18 cellular contexts compared by ENCODE assay signal in the genomic region with DNA sequence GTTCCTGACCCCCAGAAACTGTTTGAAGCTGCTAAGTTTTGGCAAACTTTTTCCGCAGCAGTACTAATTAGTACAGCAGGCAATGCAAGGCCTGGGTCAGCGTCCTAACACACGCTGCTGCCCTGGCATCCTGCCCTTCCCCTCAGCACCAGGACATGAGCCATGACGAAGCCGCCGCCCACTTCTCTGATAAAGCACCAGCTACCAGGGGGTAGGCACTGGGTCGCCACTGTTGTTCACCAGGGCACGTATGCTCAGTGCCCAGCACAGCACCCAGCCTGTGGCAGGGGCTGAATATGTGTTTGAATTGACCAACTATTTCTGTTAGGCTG. TPM values are rescaled to one million over a fixed set of nuclear protein-coding genes. Genes with fewer than 3 reads are reported as not detected.
DNase-seq lines count a peak whose midpoint lies in the region; ATAC-seq and TF ChIP-seq lines count a peak whose summit lies in the region.
"Had no signal": no experiment of that assay in that cellular context is flagged by ENCODE, and none has a peak within 500 bp of the region (broad histone marks: within the 10 kb centered on the region; RNA-seq: fewer than 3 reads in every experiment).

No MANE protein-coding gene starts in this region.

- H3K36me3 Mint-ChIP-seq in HFFc6 (ENCODE audit: low read depth): no peaks in the 10 kb centered on the region
- H3K36me3 Mint-ChIP-seq: activated CD8-positive, alpha-beta memory T cell treated with anti-CD3 and anti-CD28 coated beads, Interleukin-2, amount 10 ng/mL, durations not matched to agents 7 days and 5 days; activated naive CD4-positive, alpha-beta T cell treated with anti-CD3 and anti-CD28 coated beads, Interleukin-2, amount 10 ng/mL, durations not matched to agents 7 days and 5 days had no signal

- TF ChIP-seq CTCF in heart right ventricle (IDR thresholded peaks at IDR 0.05) (no peak), ovary (IDR thresholded peaks at IDR 0.05) (no peak), HFFc6 (IDR thresholded peaks at IDR 0.05) (no peak)

- intact Hi-C loops in Right ventricle myocardium inferior (cut with DNase I): no loop called here
- intact Hi-C loops in cardiac septum (cut with DNase I): no loop called here
- intact Hi-C loops in heart right ventricle (cut with DNase I): loop anchor here in 1 of 10 donors (10.0 kb wide), 1 partner anchor 231 kb away; no protein-coding TSS in a partner anchor
- intact Hi-C loops in ovary (cut with DNase I): loop anchor here in 2 of 4 donors (2.0 to 5.0 kb wide), 2 partner anchors 51 to 58 kb away; a partner anchor contains a TSS

- no peaks in the 10 kb centered on the region for H3K9me3 Mint-ChIP-seq in HFFc6
- H3K9me3 Mint-ChIP-seq: activated naive CD4-positive, alpha-beta T cell treated with anti-CD3 and anti-CD28 coated beads, Interleukin-2, amount 10 ng/mL, durations not matched to agents 7 days and 5 days had no signal

- no peak overlapping the region for H3K4me3 Mint-ChIP-seq in HFFc6
- H3K4me3 Mint-ChIP-seq: activated CD8-positive, alpha-beta memory T cell treated with anti-CD3 and anti-CD28 coated beads, Interleukin-2, amount 10 ng/mL, durations not matched to agents 7 days and 5 days; activated naive CD4-positive, alpha-beta T cell treated with anti-CD3 and anti-CD28 coated beads, Interleukin-2, amount 10 ng/mL, durations not matched to agents 7 days and 5 days had no signal

- H3K9me3 ChIP-seq in heart right ventricle (no peaks in the 10 kb centered on the region), ovary (no peaks in the 10 kb centered on the region)
- H3K9me3 ChIP-seq: A549, gastrocnemius medialis had no signal

- TF ChIP-seq POLR2A in ovary (IDR thresholded peaks at IDR 0.05): no peak

- H3K4me1 ChIP-seq in heart right ventricle (peaks cover 0 to 50% (median 5%) of the 10 kb centered on the region in 9 donors), ovary (ENCODE audit: insufficient read depth) (peaks cover 28% of the 10 kb centered on the region)

- H3K36me3 ChIP-seq in heart right ventricle (peaks cover 0 to 70% (median 0%) of the 10 kb centered on the region in 9 donors), ovary (no peaks in the 10 kb centered on the region)
- H3K36me3 ChIP-seq: gastrocnemius medialis, WERI-Rb-1 had no signal

- ATAC-seq in Right ventricle myocardium inferior (peak; percentile 65), heart right ventricle (peak in 7 of 8 donors; percentile 39 to 74 (median 65)), GM18498 (IDR thresholded peaks at IDR 0.05; ENCODE audit: unreplicated experiment) (no peak), GM19324 (IDR thresholded peaks at IDR 0.05; ENCODE audit: low FRiP score, unreplicated experiment) (no peak)
- ATAC-seq: A549; activated CD8-positive, alpha-beta memory T cell treated with anti-CD3 and anti-CD28 coated beads, Interleukin-2, amount 10 ng/mL, durations not matched to agents 7 days and 5 days; K562 had no signal

- no peak overlapping the region for H3K4me3 ChIP-seq in heart right ventricle
- no peak overlapping the region for H3K4me3 ChIP-seq in ovary
- H3K4me3 ChIP-seq: A549, gastrocnemius medialis, K562 had no signal

- H3K27me3 ChIP-seq in heart right ventricle (no peaks in the 10 kb centered on the region), ovary (no peaks in the 10 kb centered on the region)
- H3K27me3 ChIP-seq: gastrocnemius medialis had no signal

- peaks cover 5% of the 10 kb centered on the region for H3K27me3 Mint-ChIP-seq in HFFc6 (ENCODE audit: insufficient read depth)

- no peak overlapping the region for H3K27ac Mint-ChIP-seq in HFFc6
- H3K27ac Mint-ChIP-seq: activated CD8-positive, alpha-beta memory T cell treated with anti-CD3 and anti-CD28 coated beads, Interleukin-2, amount 10 ng/mL, durations not matched to agents 7 days and 5 days; activated naive CD4-positive, alpha-beta T cell treated with anti-CD3 and anti-CD28 coated beads, Interleukin-2, amount 10 ng/mL, durations not matched to agents 7 days and 5 days had no signal

- H3K4me1 Mint-ChIP-seq in HFFc6 (ENCODE audit: low read depth): peaks cover 10% of the 10 kb centered on the region

- H3K27ac ChIP-seq in heart right ventricle (peak overlapping the region in 1 of 10 donors; percentile 23), ovary (peak overlapping the region; percentile 23 to 69)
- H3K27ac ChIP-seq: A549, gastrocnemius medialis, WERI-Rb-1 had no signal

- TF ChIP-seq EP300 in ovary (IDR thresholded peaks at IDR 0.05): no peak

- 54 to 58% methylated on average over 8 of the region's 8 CpGs for WGBS in heart right ventricle, 2 donors
- 18 to 35% (median 34%) methylated on average over 8 of the region's 8 CpGs for WGBS in ovary, 3 donors

- DNase-seq in Right ventricle myocardium inferior (ENCODE audit: missing footprints): peak; percentile 78
- no peak for DNase-seq in cardiac septum (ENCODE audit: low spot score)
- DNase-seq in heart right ventricle: peak; percentile 44 to 53
- DNase-seq in ovary: peak; percentile 64 to 83 (median 66)
- DNase-seq in HFFc6: no peak
- DNase-seq in T-helper 1 cell: no peak
- DNase-seq: activated CD8-positive, alpha-beta memory T cell treated with anti-CD3 and anti-CD28 coated beads, Interleukin-2, amount 10 ng/mL, durations not matched to agents 7 days and 5 days; activated naive CD4-positive, alpha-beta T cell treated with anti-CD3 and anti-CD28 coated beads, Interleukin-2, amount 10 ng/mL, durations not matched to agents 7 days and 5 days; gastrocnemius medialis; midbrain; NCI-H1417; NCI-H2227 treated with DMSO at 0.1 percent for 48 hours; stimulated activated CD8-positive, alpha-beta memory T cell treated with anti-CD3 and anti-CD28 coated beads, Interleukin-4, amount 100 ng/mL, for 48 hours; WERI-Rb-1 had no signal

RNA-seq across cellular contexts. Expression of a gene that starts 59.5 kb away (rescaled TPM):
- total RNA-seq in Right ventricle myocardium inferior (3.8 TPM), cardiac septum (5.4 TPM), heart right ventricle (10 to 100 TPM in 1 of 10 donors, 1 to 10 TPM in 9; 3.8 to 16.7 (median 5.1) TPM), ovary (10 to 100 TPM; 45.8 to 93.0 (median 67.1) TPM)
- polyA plus RNA-seq in heart right ventricle (1 to 10 TPM; 1.3 to 2.3 TPM), ovary (10 to 100 TPM; 35.9 to 37.2 TPM)
- total RNA-seq in HFFc6 (2021; fragmentation: NEBNext Ultra II Directional; extraction: Animal tissue kit (Norgen Biotek cat#: 25700)): 1 to 10 TPM in 4 of 6 experiments, under 1 TPM in 2; 0.88 to 8.7 (median 1.1) TPM

Comparison
In these comparisons a context has a peak if more than half of its experiments do, and no peak if none do; other contexts are left out.
1. DNase-seq: peak in Right ventricle myocardium inferior (single experiment), heart right ventricle (2 of 2) and ovary (5 of 5); none in cardiac septum (single experiment), HFFc6 (single experiment) and T-helper 1 cell (0 of 5).
2. ATAC-seq: peak in Right ventricle myocardium inferior (single experiment) and heart right ventricle (7 of 8); none in GM18498 (single experiment) and GM19324 (single experiment).